1 cellular context compared by ENCODE assay signal in genomic region chr5:79514391-79515105, GRCh38.
TF ChIP-seq lines count a peak whose summit lies in the region.

No MANE protein-coding gene starts in this region.

TF ChIP-seq in HepG2, 621 proteins besides CTCF, POLR2A, EP300 and RAD21 (continued from another document and continues in another):
- TF ChIP-seq ZNF296 (CRISPR knock-in tag; conservative IDR thresholded peaks at IDR 0.05): no peak; the same call in 1 of the 2 replicates
- TF ChIP-seq MXD3 (CRISPR knock-in tag; IDR thresholded peaks at IDR 0.05): no peak
- no peak for TF ChIP-seq NCOR1 (IDR thresholded peaks at IDR 0.05; ENCODE audit: borderline replicate concordance, low read length)
- peak; percentile 98 for TF ChIP-seq CREB1 (IDR thresholded peaks at IDR 0.05)
- TF ChIP-seq CREB1 (CRISPR knock-in tag; IDR thresholded peaks at IDR 0.05): peak; percentile 98
- no peak for TF ChIP-seq SP1 (IDR thresholded peaks at IDR 0.05)
- no peak; the same call in 1 of the 2 replicates for TF ChIP-seq SP1 (CRISPR knock-in tag; IDR thresholded peaks at IDR 0.05)
- TF ChIP-seq ZSCAN29 (CRISPR knock-in tag; conservative IDR thresholded peaks at IDR 0.05): no peak
- no peak for TF ChIP-seq TERF1 (CRISPR knock-in tag; IDR thresholded peaks at IDR 0.05)
- TF ChIP-seq THAP8 (CRISPR knock-in tag; IDR thresholded peaks at IDR 0.05; ENCODE audit: borderline replicate concordance): peak; percentile 86; the same call in 1 of the 2 replicates
- no peak for TF ChIP-seq ZBTB40 (IDR thresholded peaks at IDR 0.05)
- no peak for TF ChIP-seq ZBTB40 (CRISPR knock-in tag; IDR thresholded peaks at IDR 0.05)
- TF ChIP-seq FOXM1 (CRISPR knock-in tag; IDR thresholded peaks at IDR 0.05): no peak
- TF ChIP-seq ZNF44 (CRISPR knock-in tag; IDR thresholded peaks at IDR 0.05): peak; percentile 76; the same call in 1 of the 2 replicates
- TF ChIP-seq SP2 (CRISPR knock-in tag; IDR thresholded peaks at IDR 0.05): no peak
- no peak for TF ChIP-seq MED8 (CRISPR knock-in tag; IDR thresholded peaks at IDR 0.05; ENCODE audit: insufficient replicate concordance)
- no peak for TF ChIP-seq IRX3 (CRISPR knock-in tag; IDR thresholded peaks at IDR 0.05; ENCODE audit: borderline replicate concordance, low read depth)
- peak; percentile 89 for TF ChIP-seq CCDC6 (CRISPR knock-in tag; IDR thresholded peaks at IDR 0.05)
- TF ChIP-seq BCL3 (CRISPR knock-in tag; IDR thresholded peaks at IDR 0.05): peak; percentile 73; the same call in 1 of the 2 replicates
- TF ChIP-seq ZSCAN20 (CRISPR knock-in tag; IDR thresholded peaks at IDR 0.05; ENCODE audit: borderline replicate concordance): no peak
- peak; percentile 60 for TF ChIP-seq MTERF4 (CRISPR knock-in tag; IDR thresholded peaks at IDR 0.05)
- TF ChIP-seq ARNT (IDR thresholded peaks at IDR 0.05): no peak
- TF ChIP-seq GRHL1 (CRISPR knock-in tag; conservative IDR thresholded peaks at IDR 0.05): no peak
- peak; percentile 86 for TF ChIP-seq ZNF788 (CRISPR knock-in tag; IDR thresholded peaks at IDR 0.05; ENCODE audit: borderline replicate concordance)
- TF ChIP-seq ETV5 (CRISPR knock-in tag; IDR thresholded peaks at IDR 0.05; ENCODE audit: borderline replicate concordance): peak; percentile 94
- TF ChIP-seq TRIM24 (CRISPR knock-in tag; IDR thresholded peaks at IDR 0.05): no peak
- peak; percentile 76 for TF ChIP-seq POLR2AphosphoS5 (IDR thresholded peaks at IDR 0.05; ENCODE audit: low read depth, low read length)
- no peak for TF ChIP-seq FOSL1 (CRISPR knock-in tag; IDR thresholded peaks at IDR 0.05; ENCODE audit: borderline replicate concordance)
- peak; percentile 88; the same call in 1 of the 2 replicates for TF ChIP-seq AHR (CRISPR knock-in tag; IDR thresholded peaks at IDR 0.05)
- no peak for TF ChIP-seq FOXK2 (IDR thresholded peaks at IDR 0.05)
- no peak for TF ChIP-seq SRSF1 (optimal IDR thresholded peaks at IDR 0.05; ENCODE audit: low read depth, low read length)
- no peak for TF ChIP-seq NR2F1 (CRISPR knock-in tag; IDR thresholded peaks at IDR 0.05)
- no peak for TF ChIP-seq ZNF576 (CRISPR knock-in tag; IDR thresholded peaks at IDR 0.05)
- TF ChIP-seq CSRNP2 (CRISPR knock-in tag; conservative IDR thresholded peaks at IDR 0.05; ENCODE audit: low read depth): 0 out of 2 replicates have a peak, but pooled peaks have one; percentile 36
- TF ChIP-seq PBX2 (CRISPR knock-in tag; IDR thresholded peaks at IDR 0.05): no peak
- no peak for TF ChIP-seq TEF (CRISPR knock-in tag; IDR thresholded peaks at IDR 0.05)
- TF ChIP-seq TARDBP (CRISPR knock-in tag; IDR thresholded peaks at IDR 0.05): no peak
- peak; percentile 71; the same call in 1 of the 2 replicates for TF ChIP-seq ZNF792 (CRISPR knock-in tag; IDR thresholded peaks at IDR 0.05)
- TF ChIP-seq U2AF1 (optimal IDR thresholded peaks at IDR 0.05; ENCODE audit: low read depth, low read length): no peak
- TF ChIP-seq GABPB1 (CRISPR knock-in tag; IDR thresholded peaks at IDR 0.05): peak; percentile 98
- TF ChIP-seq ZNF562 (CRISPR knock-in tag; IDR thresholded peaks at IDR 0.05; ENCODE audit: borderline replicate concordance): no peak; the same call in 1 of the 2 replicates
- TF ChIP-seq ZSCAN12 (CRISPR knock-in tag; IDR thresholded peaks at IDR 0.05): no peak
- TF ChIP-seq ZSCAN22 (CRISPR knock-in tag; IDR thresholded peaks at IDR 0.05): no peak
- TF ChIP-seq HNF4A (CRISPR knock-in tag; IDR thresholded peaks at IDR 0.05): no peak
- TF ChIP-seq ZC3H13 (CRISPR knock-in tag; IDR thresholded peaks at IDR 0.05): peak; percentile 73
- TF ChIP-seq PPARG (CRISPR knock-in tag; conservative IDR thresholded peaks at IDR 0.05): no peak; the same call in 1 of the 2 replicates
- TF ChIP-seq ZNF850 (CRISPR knock-in tag; conservative IDR thresholded peaks at IDR 0.05): no peak
- no peak for TF ChIP-seq HNF4G (IDR thresholded peaks at IDR 0.05; ENCODE audit: borderline replicate concordance, low read depth, low read length)
- TF ChIP-seq HNF4G (CRISPR knock-in tag; IDR thresholded peaks at IDR 0.05; ENCODE audit: borderline replicate concordance, low read depth): no peak
- peak; percentile 65; the same call in 1 of the 2 replicates for TF ChIP-seq ZNF335 (CRISPR knock-in tag; IDR thresholded peaks at IDR 0.05)
